Comparison of ENCODE assay signal across 27 cellular contexts in the genomic region with DNA sequence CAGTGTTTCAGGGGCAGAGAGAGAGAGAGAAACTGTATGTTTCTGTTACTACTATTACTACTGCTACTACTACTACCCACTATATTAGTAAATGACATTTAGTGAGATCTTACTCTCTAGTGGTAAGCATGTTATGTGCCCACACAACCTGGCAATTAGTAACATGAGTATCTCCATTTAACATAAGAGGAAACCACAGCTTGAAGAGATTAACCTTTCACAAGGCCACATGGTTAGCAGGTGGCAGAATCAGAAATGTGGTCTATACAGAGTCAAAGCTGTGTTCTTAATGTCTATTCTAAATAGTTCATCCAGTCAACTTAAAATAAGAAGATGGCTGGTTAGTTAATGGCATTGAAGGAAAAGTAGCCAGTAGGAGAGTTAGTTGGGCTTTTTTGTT.
"Had no signal": no experiment of that assay in that cellular context is flagged by ENCODE, and none has a peak within 500 bp of the region (broad histone marks: within the 10 kb centered on the region; RNA-seq: fewer than 3 reads in every experiment).

No MANE protein-coding gene starts in this region.

- H3K4me2 ChIP-seq: hepatocyte had no signal

- FAIRE-seq: kidney, urothelium cell line had no signal

- H3K27me3 ChIP-seq: foreskin keratinocyte, gastroesophageal sphincter, heart left ventricle, hepatocyte, sigmoid colon, testis, tibial nerve, upper lobe of left lung had no signal

- H2AFZ ChIP-seq: hepatocyte had no signal

- H3K27ac ChIP-seq: dorsolateral prefrontal cortex, epithelial cell of prostate, foreskin keratinocyte, gastroesophageal sphincter, heart left ventricle, hepatocyte, prostate gland, sigmoid colon, testis, tibial nerve, upper lobe of left lung had no signal

- H3K36me3 ChIP-seq: gastroesophageal sphincter, heart left ventricle, prostate gland, sigmoid colon, tibial nerve, upper lobe of left lung had no signal

- H3K4me3 ChIP-seq: dorsolateral prefrontal cortex, gastroesophageal sphincter, heart left ventricle, hepatocyte, mucosa of descending colon, prostate gland, sigmoid colon, testis, tibial nerve, upper lobe of left lung had no signal

- H3K9me3 ChIP-seq: gastroesophageal sphincter, prostate gland, sigmoid colon, testis had no signal

- DNase-seq: dorsolateral prefrontal cortex; effector CD4-positive, alpha-beta T cell; endodermal cell; foreskin keratinocyte; heart left ventricle; kidney; mesenchymal stem cell; mucosa of descending colon; naive thymus-derived CD4-positive, alpha-beta T cell; nucleus accumbens; right cardiac atrium; sigmoid colon; stimulated activated CD4-positive, alpha-beta T cell treated with anti-CD3 and anti-CD28 coated beads, Interleukin-2, amount 100 ng/mL, for 24 hours; stimulated activated CD4-positive, alpha-beta T cell treated with anti-CD3 and anti-CD28 coated beads, Interleukin-4, amount 100 ng/mL, for 4 hours; stimulated activated naive CD8-positive, alpha-beta T cell treated with anti-CD3 and anti-CD28 coated beads, Interleukin-15, Interleukin-2, amounts not matched to agents 100 U/mL and 50 U/mL, for 24 hours; substantia nigra; testis; upper lobe of left lung had no signal

- ATAC-seq: esophagus mucosa; foreskin keratinocyte; gastroesophageal sphincter; heart left ventricle; left lobe of liver; mucosa of descending colon; naive thymus-derived CD4-positive, alpha-beta T cell; right cardiac atrium; stimulated activated memory B cell treated with anti-CD40 and anti-IgM and Interleukin-4, amounts not matched to agents 10 μg/mL and 1 μg/mL and 100 μg/mL, for 72 hours; stimulated activated naive CD8-positive, alpha-beta T cell treated with anti-CD3 and anti-CD28 coated beads, Interleukin-15, Interleukin-2, amounts not matched to agents 100 U/mL and 50 U/mL, for 24 hours had no signal

- H3K4me1 ChIP-seq: foreskin keratinocyte, gastroesophageal sphincter, heart left ventricle, prostate gland, sigmoid colon, testis, tibial nerve, upper lobe of left lung had no signal

- H3K79me2 ChIP-seq: hepatocyte had no signal
